ENCODE assay signal across 1 cellular context in genomic region chr5:42745426-42745825, GRCh38.
TF ChIP-seq lines count a peak whose summit lies in the region.

No MANE protein-coding gene starts in this region.

TF ChIP-seq in HepG2, 621 proteins besides CTCF, POLR2A, EP300 and RAD21:
- TF ChIP-seq STAG1 (CRISPR knock-in tag; IDR thresholded peaks at IDR 0.05) (peak; percentile 54), ZNF713 (CRISPR knock-in tag; IDR thresholded peaks at IDR 0.05) (no peak)
